Comparison of ENCODE assay signal across 10 cellular contexts in genomic region chr18:74990563-74991081, GRCh38.
A peak's percentile ranks its signal among the peaks of the same experiment; 100 is the strongest.
DNase-seq lines count a peak whose midpoint lies in the region; ATAC-seq and TF ChIP-seq lines count a peak whose summit lies in the region.
"Had no signal": no experiment of that assay in that cellular context is flagged by ENCODE, and none has a peak within 500 bp of the region (broad histone marks: within the 10 kb centered on the region; RNA-seq: fewer than 3 reads in every experiment).

No MANE protein-coding gene starts in this region.

- H3K27ac Mint-ChIP-seq in T-helper 1 cell treated with Interleukin-12 subunit alpha and Interleukin-12 subunit beta and Interleukin-4 antibody, amounts not matched to agents 30 μg/mL and 1 μg/mL, for 36 hours = peak overlapping the region; percentile 86

- no peaks in the 10 kb centered on the region for H3K36me3 ChIP-seq in left lung
- H3K36me3 ChIP-seq in SJCRH30 = no peaks in the 10 kb centered on the region

- H3K4me3 Mint-ChIP-seq in T-helper 1 cell treated with Interleukin-12 subunit alpha and Interleukin-12 subunit beta and Interleukin-4 antibody, amounts not matched to agents 30 μg/mL and 1 μg/mL, for 36 hours = peak overlapping the region; percentile 38

- no peaks in the 10 kb centered on the region for H3K9me3 Mint-ChIP-seq in T-helper 1 cell treated with Interleukin-12 subunit alpha and Interleukin-12 subunit beta and Interleukin-4 antibody, amounts not matched to agents 30 μg/mL and 1 μg/mL, for 36 hours

- no peak for TF ChIP-seq CTCF in left lung (IDR thresholded peaks at IDR 0.05)

- peaks cover 49% of the 10 kb centered on the region for H3K4me1 Mint-ChIP-seq in T-helper 1 cell treated with Interleukin-12 subunit alpha and Interleukin-12 subunit beta and Interleukin-4 antibody, amounts not matched to agents 30 μg/mL and 1 μg/mL, for 36 hours (ENCODE audit: low read depth)

- H3K27ac ChIP-seq in left lung (peak overlapping the region; percentile 4 to 77), SJCRH30 (no peak overlapping the region)

- H3K4me1 ChIP-seq in left lung (peaks cover 0 to 31% of the 10 kb centered on the region in 2 donors), SJCRH30 (no peaks in the 10 kb centered on the region)

- H3K4me3 ChIP-seq in left lung = no peak overlapping the region
- H3K4me3 ChIP-seq in SJCRH30 = no peak overlapping the region

- H3K9me3 ChIP-seq in left lung (no peaks in the 10 kb centered on the region), SJCRH30 (replicated peaks) (no peaks in the 10 kb centered on the region)

- intact Hi-C loops in left lung (cut with DNase I) = no loop called here
- intact Hi-C loops in left colon (cut with DNase I, micrococcal nuclease) = no loop called here

- peak; percentile 40 for DNase-seq in GF-D8 (lab: John Stamatoyannopoulos, UW)
- peak; percentile 81 for DNase-seq in MV-4-11 (lab: John Stamatoyannopoulos, UW)
- no peak for DNase-seq in left lung
- DNase-seq in SJCRH30 = no peak
- DNase-seq in ecto neural progenitor cell (ENCODE audit: low spot score) = no peak
- DNase-seq in central memory CD4-positive, alpha-beta T cell = no peak
- no peak for DNase-seq in left colon
- DNase-seq: cerebellar nuclear complex, NCI-H226 had no signal

- H3K36me3 Mint-ChIP-seq in T-helper 1 cell treated with Interleukin-12 subunit alpha and Interleukin-12 subunit beta and Interleukin-4 antibody, amounts not matched to agents 30 μg/mL and 1 μg/mL, for 36 hours (ENCODE audit: low read depth) = peaks cover 7% of the 10 kb centered on the region

- H3K27me3 Mint-ChIP-seq in T-helper 1 cell treated with Interleukin-12 subunit alpha and Interleukin-12 subunit beta and Interleukin-4 antibody, amounts not matched to agents 30 μg/mL and 1 μg/mL, for 36 hours (ENCODE audit: low read depth) = no peaks in the 10 kb centered on the region

- ATAC-seq in left lung (peak; percentile 47), left colon (no peak)

- no peaks in the 10 kb centered on the region for H3K27me3 ChIP-seq in left lung
- no peaks in the 10 kb centered on the region for H3K27me3 ChIP-seq in SJCRH30

Comparison
In these comparisons a context has a peak if more than half of its experiments do, and no peak if none do; other contexts are left out.
1. DNase-seq: peak in GF-D8 (single experiment) and MV-4-11 (single experiment); none in left lung (0 of 2), SJCRH30 (0 of 2), ecto neural progenitor cell (single experiment), central memory CD4-positive, alpha-beta T cell (single experiment) and left colon (0 of 2).